Comparison of ENCODE assay signal across 8 cellular contexts in genomic region chr7:100247152-100247757, GRCh38. TPM values are rescaled to one million over a fixed set of nuclear protein-coding genes. Genes with fewer than 3 reads are reported as not detected.
DNase-seq lines count a peak whose midpoint lies in the region; ATAC-seq and TF ChIP-seq lines count a peak whose summit lies in the region.

No MANE protein-coding gene starts in this region.

- H3K36me3 Mint-ChIP-seq in brain: peaks cover 28% of the 10 kb centered on the region
- no peaks in the 10 kb centered on the region for H3K36me3 Mint-ChIP-seq in nephron (ENCODE audit: low read depth)

- H3K9me3 Mint-ChIP-seq in brain (peaks cover 0 to 5% (median 0%) of the 10 kb centered on the region in 5 experiments), nephron (no peaks in the 10 kb centered on the region)

- ATAC-seq in HG02840 (IDR thresholded peaks at IDR 0.05; ENCODE audit: low FRiP score, unreplicated experiment) (no peak), HG03097 (IDR thresholded peaks at IDR 0.05; ENCODE audit: low FRiP score, unreplicated experiment) (no peak), HG03432 (IDR thresholded peaks at IDR 0.05; ENCODE audit: unreplicated experiment) (no peak)

- H3K4me1 Mint-ChIP-seq in brain (peaks cover 49% of the 10 kb centered on the region), nephron (peaks cover 39% of the 10 kb centered on the region)

- H3K4me3 Mint-ChIP-seq in brain (peak overlapping the region in 1 of 5 experiments; percentile 24), nephron (peak overlapping the region in 1 of 3 experiments; percentile 46)

- H3K27me3 Mint-ChIP-seq in brain (no peaks in the 10 kb centered on the region), nephron (ENCODE audit: low read depth) (no peaks in the 10 kb centered on the region)

- DNase-seq in EL (peak; percentile 65), NCI-H2081 (lab: John Stamatoyannopoulos, UW) (peak; percentile 51 to 70)
- DNase-seq in NK-92 treated with Interleukin-12 subunit alpha and Interleukin-12 subunit beta, amount 100 ng/mL, for 24 hours (lab: John Stamatoyannopoulos, UW): no peak

- H3K27ac Mint-ChIP-seq in brain (peak overlapping the region in 3 of 5 experiments; percentile 73 to 84 (median 83)), nephron (peak overlapping the region; percentile 84 to 95 (median 85))

- TF ChIP-seq CTCF in brain (conservative IDR thresholded peaks at IDR 0.05) (no peak), nephron (IDR thresholded peaks at IDR 0.05; ENCODE audit: unreplicated experiment in 3 of 3) (no peak)

RNA-seq across cellular contexts. Expression of gene PVRIG, which starts 27.5 kb away (rescaled TPM):
- polyA plus RNA-seq in brain (ENCODE audit: insufficient read depth, low read depth, low replicate concordance): 0.22 TPM
